ENCODE assay signal across 1 cellular context in genomic region chr6:33616913-33617312, GRCh38.
TF ChIP-seq lines count a peak whose summit lies in the region.

No MANE protein-coding gene starts in this region.

TF ChIP-seq in K562, 482 proteins besides CTCF, POLR2A, EP300 and RAD21 (continued from another document and continues in another):
- TF ChIP-seq PKNOX1 (IDR thresholded peaks at IDR 0.05), result peak; percentile 32
- no peak for TF ChIP-seq MTA2 (IDR thresholded peaks at IDR 0.05; ENCODE audit: low read depth)
- no peak for TF ChIP-seq SMAD1 (IDR thresholded peaks at IDR 0.05; ENCODE audit: low read depth, low read length, partially characterized antibody)
- TF ChIP-seq NCOA6 (IDR thresholded peaks at IDR 0.05), result no peak
- no peak for TF ChIP-seq FOS (IDR thresholded peaks at IDR 0.05; ENCODE audit: extremely low read depth, insufficient read length)
- no peak for TF ChIP-seq NCOA4 (IDR thresholded peaks at IDR 0.05; ENCODE audit: partially characterized antibody)
- TF ChIP-seq POLR2G (IDR thresholded peaks at IDR 0.05; ENCODE audit: low read depth, low read length), result no peak
- TF ChIP-seq GABPB2 (CRISPR knock-in tag; conservative IDR thresholded peaks at IDR 0.05), result no peak
- TF ChIP-seq MTA3 (IDR thresholded peaks at IDR 0.05; ENCODE audit: borderline replicate concordance), result no peak
- TF ChIP-seq ATF7 (IDR thresholded peaks at IDR 0.05), result no peak
- TF ChIP-seq ZBTB2 (IDR thresholded peaks at IDR 0.05), result no peak
- peak; percentile 86 for TF ChIP-seq CEBPB (tag; IDR thresholded peaks at IDR 0.05)
- peak; percentile 32 to 51; a peak in 2 of 4 replicates for TF ChIP-seq NRF1 (conservative IDR thresholded peaks at IDR 0.05 in 1 of 2, IDR thresholded peaks at IDR 0.05 in 1 of 2)
- 0 out of 2 replicates have a peak, but pooled peaks have one; percentile 38 for TF ChIP-seq ETV1 (tag; conservative IDR thresholded peaks at IDR 0.05; ENCODE audit: low read depth)
- 0 out of 2 replicates have a peak, but pooled peaks have one; percentile 14 for TF ChIP-seq FOXM1 (IDR thresholded peaks at IDR 0.05; ENCODE audit: low read depth)
- TF ChIP-seq FOXM1 (CRISPR knock-in tag; IDR thresholded peaks at IDR 0.05; ENCODE audit: low read depth), result no peak
- no peak for TF ChIP-seq ZC3H4 (CRISPR knock-in tag; IDR thresholded peaks at IDR 0.05; ENCODE audit: borderline replicate concordance)
- no peak for TF ChIP-seq ZNF311 (CRISPR knock-in tag; IDR thresholded peaks at IDR 0.05)
- no peak for TF ChIP-seq MYBL2 (IDR thresholded peaks at IDR 0.05; ENCODE audit: low read depth)
- TF ChIP-seq MYBL2 (CRISPR knock-in tag; IDR thresholded peaks at IDR 0.05; ENCODE audit: borderline replicate concordance), result no peak
- no peak for TF ChIP-seq HNRNPLL (IDR thresholded peaks at IDR 0.05; ENCODE audit: low read depth, low read length, poor library complexity, severe bottlenecking)
- TF ChIP-seq ZNF395 (CRISPR knock-in tag; IDR thresholded peaks at IDR 0.05), result no peak
- no peak for TF ChIP-seq SNAPC5 (CRISPR knock-in tag; IDR thresholded peaks at IDR 0.05)
- TF ChIP-seq E2F3 (CRISPR knock-in tag; IDR thresholded peaks at IDR 0.05), result no peak
- peak; percentile 61; the same call in 1 of the 2 replicates for TF ChIP-seq FOSL1 (tag; conservative IDR thresholded peaks at IDR 0.05)
- no peak for TF ChIP-seq CAMTA2 (CRISPR knock-in tag; conservative IDR thresholded peaks at IDR 0.05)
- TF ChIP-seq NCOR1 (IDR thresholded peaks at IDR 0.05), result no peak
- TF ChIP-seq TCF7 (IDR thresholded peaks at IDR 0.05; ENCODE audit: borderline replicate concordance), result no peak
- TF ChIP-seq TCFL5 (CRISPR knock-in tag; conservative IDR thresholded peaks at IDR 0.05), result no peak
- TF ChIP-seq ZNF408 (CRISPR knock-in tag; IDR thresholded peaks at IDR 0.05; ENCODE audit: low read depth), result no peak
- TF ChIP-seq SMAD2 (IDR thresholded peaks at IDR 0.05; ENCODE audit: low read depth, low read length), result no peak
- TF ChIP-seq CEBPZ (IDR thresholded peaks at IDR 0.05; ENCODE audit: borderline replicate concordance, low read depth, low read length), result no peak
- TF ChIP-seq WHSC1 (IDR thresholded peaks at IDR 0.05; ENCODE audit: low read length), result no peak
- no peak for TF ChIP-seq MLX (CRISPR knock-in tag; conservative IDR thresholded peaks at IDR 0.05)
- no peak for TF ChIP-seq BCLAF1 (IDR thresholded peaks at IDR 0.05; ENCODE audit: borderline replicate concordance in 1 of 2, control insufficient read depth in 1 of 2, low read depth in 2 of 2, low read length in 1 of 2)
- TF ChIP-seq TEAD4 (IDR thresholded peaks at IDR 0.05; ENCODE audit: low read length), result peak; percentile 75
- TF ChIP-seq TEAD4 (CRISPR knock-in tag; IDR thresholded peaks at IDR 0.05; ENCODE audit: borderline replicate concordance), result no peak
- TF ChIP-seq ZNF717 (CRISPR knock-in tag; IDR thresholded peaks at IDR 0.05), result no peak
- no peak for TF ChIP-seq KLF6 (CRISPR knock-in tag; IDR thresholded peaks at IDR 0.05; ENCODE audit: borderline replicate concordance)
- no peak for TF ChIP-seq NKRF (IDR thresholded peaks at IDR 0.05; ENCODE audit: borderline replicate concordance)
- TF ChIP-seq PCBP2 (IDR thresholded peaks at IDR 0.05; ENCODE audit: low read depth, low read length, poor library complexity, severe bottlenecking), result no peak
- TF ChIP-seq NFIC (IDR thresholded peaks at IDR 0.05), result 0 out of 2 replicates have a peak, but pooled peaks have one; percentile 8
- no peak for TF ChIP-seq FOXJ2 (tag; IDR thresholded peaks at IDR 0.05)
- TF ChIP-seq ZNF277 (CRISPR knock-in tag; IDR thresholded peaks at IDR 0.05; ENCODE audit: borderline replicate concordance), result no peak
- TF ChIP-seq DPF2 (IDR thresholded peaks at IDR 0.05), result peak; percentile 39; the same call in 1 of the 2 replicates
- peak; percentile 37; the same call in 1 of the 2 replicates for TF ChIP-seq KLF16 (IDR thresholded peaks at IDR 0.05)
- TF ChIP-seq POLR2B (IDR thresholded peaks at IDR 0.05; ENCODE audit: low read depth, partially characterized antibody), result no peak
- TF ChIP-seq ZNF507 (tag; conservative IDR thresholded peaks at IDR 0.05), result no peak
- no peak for TF ChIP-seq ATF4 (CRISPR knock-in tag; IDR thresholded peaks at IDR 0.05)
- no peak for TF ChIP-seq JUN (IDR thresholded peaks at IDR 0.05; ENCODE audit: borderline replicate concordance, low read depth, low read length)
- TF ChIP-seq JUN (CRISPR knock-in tag; IDR thresholded peaks at IDR 0.05; ENCODE audit: borderline replicate concordance), result no peak
- TF ChIP-seq ZNF707 (CRISPR knock-in tag; conservative IDR thresholded peaks at IDR 0.05), result no peak
- TF ChIP-seq ESRRB (CRISPR knock-in tag; IDR thresholded peaks at IDR 0.05; ENCODE audit: borderline replicate concordance), result no peak
- TF ChIP-seq BDP1 (IDR thresholded peaks at IDR 0.05; ENCODE audit: insufficient read depth, insufficient read length), result no peak
- TF ChIP-seq ARID2 (IDR thresholded peaks at IDR 0.05), result no peak
- no peak for TF ChIP-seq RFX7 (CRISPR knock-in tag; IDR thresholded peaks at IDR 0.05)
- peak; percentile 79 for TF ChIP-seq CBFA2T3 (IDR thresholded peaks at IDR 0.05)
- TF ChIP-seq GTF2B (IDR thresholded peaks at IDR 0.05; ENCODE audit: extremely low read depth, insufficient read length), result no peak
- no peak for TF ChIP-seq ZNF764 (CRISPR knock-in tag; IDR thresholded peaks at IDR 0.05; ENCODE audit: low read depth)
